In genomic region chr19:7673995-7674667, GRCh38 we compare ENCODE assay signal across 9 cellular contexts. TPM values are rescaled to one million over a fixed set of nuclear protein-coding genes. Genes with fewer than 3 reads are reported as not detected.
DNase-seq lines count a peak whose midpoint lies in the region; ATAC-seq and TF ChIP-seq lines count a peak whose summit lies in the region.
"Had no signal": no experiment of that assay in that cellular context is flagged by ENCODE, and none has a peak within 500 bp of the region (broad histone marks: within the 10 kb centered on the region; RNA-seq: fewer than 3 reads in every experiment).

No MANE protein-coding gene starts in this region.

- no peak overlapping the region for H3K23ac ChIP-seq in neuronal stem cell (ENCODE audit: low read depth, low read length, poor library complexity)

- no peak overlapping the region for H2AK5ac ChIP-seq in neuronal stem cell (ENCODE audit: low read depth, low read length)

- no peak overlapping the region for H4K8ac ChIP-seq in neuronal stem cell (ENCODE audit: low read depth, low read length)

- H2BK15ac ChIP-seq in neuronal stem cell (ENCODE audit: low read length), result no peak overlapping the region

- WGBS in neuronal stem cell (ENCODE audit: extremely low coverage in 2 of 2, insufficient read length in 2 of 2, insufficient replicate concordance in 1 of 2), 2 donors, result no CpG with 5 or more reads among the region's 12 CpGs

- H3K4ac ChIP-seq in neuronal stem cell (ENCODE audit: low read length), result no peak overlapping the region

- H3K9ac ChIP-seq in MM.1S (ENCODE audit: low read length), result no peak overlapping the region
- H3K9ac ChIP-seq in fibroblast of lung (ENCODE audit: insufficient read depth, low read length), result no peak overlapping the region
- no peak overlapping the region for H3K9ac ChIP-seq in neuronal stem cell (ENCODE audit: low read depth, low read length, poor library complexity)

- H2AFZ ChIP-seq in MM.1S (ENCODE audit: low read length) (peak overlapping the region; percentile 1; the same call in 1 of the 2 replicates), fibroblast of lung (ENCODE audit: low read length) (no peak overlapping the region), neuronal stem cell (ENCODE audit: low read length) (peak overlapping the region; percentile 66)

- H3K9me3 ChIP-seq in MM.1S (replicated peaks; ENCODE audit: insufficient read depth, low read length) (no peaks in the 10 kb centered on the region), fibroblast of lung (ENCODE audit: control insufficient read depth, insufficient read depth, low read depth, low read length) (no peaks in the 10 kb centered on the region), neuronal stem cell (replicated peaks in 1 of 2; ENCODE audit: control insufficient read depth in 2 of 2, insufficient read depth in 1 of 2, low read depth in 1 of 2, low read length in 2 of 2) (peaks cover 0 to 3% of the 10 kb centered on the region in 2 donors)

- no peaks in the 10 kb centered on the region for H3K4me1 ChIP-seq in MM.1S (ENCODE audit: low read length)
- H3K4me1 ChIP-seq in fibroblast of lung (ENCODE audit: control insufficient read depth, extremely low read depth, insufficient read depth, low read length), result no peaks in the 10 kb centered on the region
- H3K4me1 ChIP-seq in neuronal stem cell (ENCODE audit: control insufficient read depth in 2 of 2, insufficient read depth in 1 of 2, low read depth in 1 of 2, low read length in 2 of 2), result peaks cover 0 to 7% of the 10 kb centered on the region in 2 donors

- H3K36me3 ChIP-seq in MM.1S (replicated peaks; ENCODE audit: insufficient read depth, low read length), result no peaks in the 10 kb centered on the region
- no peaks in the 10 kb centered on the region for H3K36me3 ChIP-seq in fibroblast of lung (ENCODE audit: control insufficient read depth, insufficient read depth, low read length)
- no peaks in the 10 kb centered on the region for H3K36me3 ChIP-seq in neuronal stem cell (replicated peaks in 1 of 2; ENCODE audit: control insufficient read depth in 2 of 2, insufficient read depth in 2 of 2, low read length in 2 of 2)

- no peaks in the 10 kb centered on the region for H4K20me1 ChIP-seq in MM.1S (ENCODE audit: insufficient read depth, low read length)
- H4K20me1 ChIP-seq in fibroblast of lung (ENCODE audit: control insufficient read depth, extremely low read depth, insufficient read depth, low read length), result no peaks in the 10 kb centered on the region

- peaks cover 4% of the 10 kb centered on the region for H3K79me1 ChIP-seq in neuronal stem cell (ENCODE audit: low read depth, low read length)

- no peak overlapping the region for H2BK120ac ChIP-seq in neuronal stem cell (ENCODE audit: low read depth, low read length)

- peak; percentile 79 for ATAC-seq in SK-N-SH treated with all-trans-retinoic acid at 6 μM for 48 hours
- ATAC-seq in HG02981 (IDR thresholded peaks at IDR 0.05; ENCODE audit: unreplicated experiment), result no peak
- ATAC-seq in HG03354 (IDR thresholded peaks at IDR 0.05; ENCODE audit: poor library complexity, severe bottlenecking, unreplicated experiment), result no peak

- H3K4me2 ChIP-seq in MM.1S (ENCODE audit: low read depth, low read length) (peak overlapping the region; percentile 27; the same call in 1 of the 2 replicates), fibroblast of lung (ENCODE audit: extremely low read depth, insufficient read depth, low read length) (no peak overlapping the region), neuronal stem cell (ENCODE audit: insufficient read depth, low read length, poor library complexity, severe bottlenecking) (no peak overlapping the region)

- no peaks in the 10 kb centered on the region for H3K9me2 ChIP-seq in MM.1S (replicated peaks; ENCODE audit: insufficient read depth, low read length)

- DNase-seq in GM12864 (ENCODE audit: low read depth) (peak; percentile 56), MM.1S (peak; percentile 66), fibroblast of lung (ENCODE audit: low read depth in 2 of 2) (peak; percentile 38 to 78), neuronal stem cell (ENCODE audit: low spot score) (no peak)
- DNase-seq: naive B cell had no signal

- no peak overlapping the region for H4K91ac ChIP-seq in neuronal stem cell (ENCODE audit: low read depth, low read length, poor library complexity)

- no peak overlapping the region for H3K18ac ChIP-seq in neuronal stem cell (ENCODE audit: low read length)

- no peak overlapping the region for H3K14ac ChIP-seq in neuronal stem cell (ENCODE audit: low read length)

- TF ChIP-seq CTCF in GM12864 (IDR thresholded peaks at IDR 0.05; ENCODE audit: low read depth, low read length, missing control alignments) (no peak), MM.1S (IDR thresholded peaks at IDR 0.05; ENCODE audit: low read length) (no peak), fibroblast of lung (conservative IDR thresholded peaks at IDR 0.05 in 1 of 2, IDR thresholded peaks at IDR 0.05 in 1 of 2; ENCODE audit: low read depth in 1 of 2, low read length in 2 of 2) (no peak)

- H3K79me2 ChIP-seq in MM.1S (ENCODE audit: low read length), result no peaks in the 10 kb centered on the region
- no peaks in the 10 kb centered on the region for H3K79me2 ChIP-seq in fibroblast of lung (ENCODE audit: control insufficient read depth, insufficient read depth, low read length)

- H3K27me3 ChIP-seq in MM.1S (replicated peaks; ENCODE audit: insufficient read depth, low read length) (peaks cover 84% of the 10 kb centered on the region), fibroblast of lung (ENCODE audit: control insufficient read depth, insufficient read depth, low read length) (peaks cover 2% of the 10 kb centered on the region), neuronal stem cell (ENCODE audit: control insufficient read depth in 3 of 3, insufficient read depth in 3 of 3, low read depth in 1 of 3, low read length in 3 of 3) (peaks cover 0 to 27% (median 26%) of the 10 kb centered on the region in 3 experiments)

- H3K4me3 ChIP-seq in GM12864 (ENCODE audit: low read depth, low read length) (no peak overlapping the region), MM.1S (ENCODE audit: low read length) (no peak overlapping the region), fibroblast of lung (replicated peaks in 1 of 4; ENCODE audit: control extremely low read depth in 1 of 4, insufficient read depth in 1 of 4, low read depth in 3 of 4, low read length in 4 of 4) (no peak overlapping the region), neuronal stem cell (ENCODE audit: low read length in 2 of 2) (no peak overlapping the region)

- H2BK5ac ChIP-seq in neuronal stem cell (ENCODE audit: low read length), result no peak overlapping the region

- H3F3A ChIP-seq in MM.1S (ENCODE audit: insufficient read depth, low read length), result no peaks in the 10 kb centered on the region

- H3K27ac ChIP-seq in MM.1S (ENCODE audit: low read length) (no peak overlapping the region), fibroblast of lung (ENCODE audit: insufficient read depth, low read length) (no peak overlapping the region), neuronal stem cell (replicated peaks; ENCODE audit: low read length) (no peak overlapping the region)

- H2BK12ac ChIP-seq in neuronal stem cell (ENCODE audit: low read length), result no peak overlapping the region

TF ChIP-seq in SK-N-SH treated with all-trans-retinoic acid at 6 μM for 48 hours, 23 proteins besides CTCF, POLR2A, EP300 and RAD21 (continues in another document):
- TF ChIP-seq OSR1 (CRISPR knock-in tag; IDR thresholded peaks at IDR 0.05), result no peak
- no peak for TF ChIP-seq TCF4 (CRISPR knock-in tag; IDR thresholded peaks at IDR 0.05; ENCODE audit: borderline replicate concordance)
- TF ChIP-seq ESRRG (CRISPR knock-in tag; IDR thresholded peaks at IDR 0.05), result no peak
- TF ChIP-seq PPARA (CRISPR knock-in tag; IDR thresholded peaks at IDR 0.05; ENCODE audit: borderline replicate concordance), result no peak
- TF ChIP-seq, protein P1, sequence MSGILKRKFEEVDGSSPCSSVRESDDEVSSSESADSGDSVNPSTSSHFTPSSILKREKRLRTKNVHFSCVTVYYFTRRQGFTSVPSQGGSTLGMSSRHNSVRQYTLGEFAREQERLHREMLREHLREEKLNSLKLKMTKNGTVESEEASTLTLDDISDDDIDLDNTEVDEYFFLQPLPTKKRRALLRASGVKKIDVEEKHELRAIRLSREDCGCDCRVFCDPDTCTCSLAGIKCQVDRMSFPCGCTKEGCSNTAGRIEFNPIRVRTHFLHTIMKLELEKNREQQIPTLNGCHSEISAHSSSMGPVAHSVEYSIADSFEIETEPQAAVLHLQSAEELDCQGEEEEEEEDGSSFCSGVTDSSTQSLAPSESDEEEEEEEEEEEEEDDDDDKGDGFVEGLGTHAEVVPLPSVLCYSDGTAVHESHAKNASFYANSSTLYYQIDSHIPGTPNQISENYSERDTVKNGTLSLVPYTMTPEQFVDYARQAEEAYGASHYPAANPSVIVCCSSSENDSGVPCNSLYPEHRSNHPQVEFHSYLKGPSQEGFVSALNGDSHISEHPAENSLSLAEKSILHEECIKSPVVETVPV (CRISPR knock-in tag; IDR thresholded peaks at IDR 0.05), result no peak
- no peak for TF ChIP-seq BACH2 (CRISPR knock-in tag; IDR thresholded peaks at IDR 0.05; ENCODE audit: borderline replicate concordance)
- TF ChIP-seq ZNF70 (CRISPR knock-in tag; IDR thresholded peaks at IDR 0.05), result no peak

RNA-seq across cellular contexts. Expression of gene MCEMP1, which starts 2.8 kb away (rescaled TPM):
- not detected in 2 replicates for total RNA-seq in fibroblast of lung
- not detected in 2 replicates for polyA plus RNA-seq in fibroblast of lung
- polyA plus RNA-seq in fibroblast of lung (2012), result not detected in 2 replicates
- polyA minus RNA-seq in fibroblast of lung (ENCODE audit: low replicate concordance), result not detected in 2 replicates
- not detected for polyA plus RNA-seq in neuronal stem cell (2013, experiment 1 of 2)
- not detected for polyA plus RNA-seq in neuronal stem cell (2013, experiment 2 of 2)
- total RNA-seq: T-helper 2 cell treated with Interferon-gamma antibody and Interleukin-4, amounts not matched to agents 100 ng/mL and 5 ng/mL, for 36 hours had no signal

RNA-seq across cellular contexts. Expression of gene RETN, which starts 5.3 kb away (rescaled TPM):
- total RNA-seq in fibroblast of lung, result not detected in 2 replicates
- polyA plus RNA-seq in fibroblast of lung, result not detected in 2 replicates
- polyA plus RNA-seq in fibroblast of lung (2012), result not detected in 2 replicates
- polyA minus RNA-seq in fibroblast of lung (ENCODE audit: low replicate concordance), result not detected in 2 replicates
- polyA plus RNA-seq in neuronal stem cell (2013, experiment 1 of 2), result not detected
- polyA plus RNA-seq in neuronal stem cell (2013, experiment 2 of 2), result not detected
- total RNA-seq: T-helper 2 cell treated with Interferon-gamma antibody and Interleukin-4, amounts not matched to agents 100 ng/mL and 5 ng/mL, for 36 hours had no signal

RNA-seq across cellular contexts. Expression of gene TRAPPC5, which starts 6.5 kb away (rescaled TPM):
- total RNA-seq in fibroblast of lung, result 49.6 and 103 TPM in 2 replicates
- 19.4 and 22.2 TPM in 2 replicates for polyA plus RNA-seq in fibroblast of lung
- 120 and 179 TPM in 2 replicates for polyA plus RNA-seq in fibroblast of lung (2012)
- polyA minus RNA-seq in fibroblast of lung (ENCODE audit: low replicate concordance), result 11.4 and 11.7 TPM in 2 replicates
- polyA plus RNA-seq in neuronal stem cell (2013, experiment 1 of 2), result 57.8 TPM
- 52.6 TPM for polyA plus RNA-seq in neuronal stem cell (2013, experiment 2 of 2)

RNA-seq across cellular contexts. Expression of gene FCER2, which starts 27.8 kb away (rescaled TPM):
- not detected in 2 replicates for total RNA-seq in fibroblast of lung
- polyA plus RNA-seq in fibroblast of lung, result not detected in 2 replicates
- not detected in 2 replicates for polyA plus RNA-seq in fibroblast of lung (2012)
- not detected in 2 replicates for polyA minus RNA-seq in fibroblast of lung (ENCODE audit: low replicate concordance)
- 0.03 TPM for polyA plus RNA-seq in neuronal stem cell (2013, experiment 1 of 2)
- polyA plus RNA-seq in neuronal stem cell (2013, experiment 2 of 2), result not detected

RNA-seq across cellular contexts. Expression of gene STXBP2, which starts 37.2 kb away (rescaled TPM):
- 2.8 and 4.6 TPM in 2 replicates for total RNA-seq in fibroblast of lung
- polyA plus RNA-seq in fibroblast of lung, result 4.6 and 5.3 TPM in 2 replicates
- 2.8 and 4.6 TPM in 2 replicates for polyA plus RNA-seq in fibroblast of lung (2012)
- 7.7 and 32.2 TPM in 2 replicates for polyA minus RNA-seq in fibroblast of lung (ENCODE audit: low replicate concordance)
- 15.8 TPM for polyA plus RNA-seq in neuronal stem cell (2013, experiment 1 of 2)
- polyA plus RNA-seq in neuronal stem cell (2013, experiment 2 of 2), result 14.9 TPM
